20 cellular contexts compared by ENCODE assay signal in the genomic region with DNA sequence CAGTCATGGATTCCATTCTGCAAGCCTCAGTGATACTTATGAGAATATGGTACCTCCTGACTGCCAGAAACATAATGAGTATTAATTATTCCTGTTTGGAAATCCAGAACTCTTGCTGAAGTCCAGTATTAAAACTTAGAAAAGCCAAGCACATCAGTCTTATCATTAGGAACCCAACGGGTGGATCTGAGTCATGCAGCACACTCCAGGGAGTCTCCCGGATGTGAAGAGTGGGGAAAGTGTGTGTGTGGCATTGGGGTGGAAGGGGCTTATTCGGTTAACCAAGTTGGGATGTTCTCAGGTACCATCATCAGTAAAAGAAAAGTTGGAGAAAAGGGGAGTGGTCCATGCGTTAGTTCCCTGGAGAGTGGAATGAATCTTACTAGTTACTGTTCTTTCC.
DNase-seq lines count a peak whose midpoint lies in the region; TF ChIP-seq lines count a peak whose summit lies in the region.
"Had no signal": no experiment of that assay in that cellular context is flagged by ENCODE, and none has a peak within 500 bp of the region (broad histone marks: within the 10 kb centered on the region; RNA-seq: fewer than 3 reads in every experiment).

No MANE protein-coding gene starts in this region.

- no peak overlapping the region for H3K27ac Mint-ChIP-seq in MCF 10A (ENCODE audit: low read depth, unreplicated experiment)

- peak; percentile 2 for DNase-seq in MCF 10A (ENCODE audit: unreplicated experiment)
- DNase-seq in mammary epithelial cell: no peak
- DNase-seq in M059J (ENCODE audit: low read depth): peak; percentile 5
- DNase-seq in astrocyte of the spinal cord (ENCODE audit: low read depth, low spot score): peak; percentile 30
- peak; percentile 58 for DNase-seq in osteoblast (ENCODE audit: insufficient read length, low spot score, missing footprints)
- no peak for DNase-seq in HuH-7 (ENCODE audit: low spot score)
- DNase-seq in dermis blood vessel endothelial cell: no peak
- DNase-seq in occipital lobe (lab: John Stamatoyannopoulos, UW): no peak
- DNase-seq: 8988T, DMS79, GM23248, NCI-H1694, NCI-H2171, NCI-H524 treated with DMSO at 0.1 percent for 48 hours, NCI-H82, SIG-M5 had no signal

- dilution Hi-C loops in mammary epithelial cell (cut with HindIII; ENCODE audit: low sequenced_read_pairs): no loop called here

- peaks cover 8% of the 10 kb centered on the region for H3K9me3 Mint-ChIP-seq in MCF 10A (ENCODE audit: unreplicated experiment)

- BruUV-seq in MCF 10A (replicated peaks; lab: Mats Ljungman, UMichigan) (no TSS peak), mammary epithelial cell (replicated peaks; lab: Mats Ljungman, UMichigan) (no TSS peak)

- POLR2A ChIA-PET in MCF 10A (lab: Yijun Ruan, JAX): no interaction called here

- 71% methylated on average over 4 of the region's 4 CpGs for WGBS in mammary epithelial cell (ENCODE audit: low coverage, missing lambda C conversion rate)

- H3K27me3 Mint-ChIP-seq in MCF 10A (ENCODE audit: insufficient read depth, unreplicated experiment): no peaks in the 10 kb centered on the region

- H3K27ac ChIP-seq in mammary epithelial cell (ENCODE audit: insufficient read depth, low read depth, low read length) (no peak overlapping the region), osteoblast (ENCODE audit: low read depth, low read length) (no peak overlapping the region)
- H3K27ac ChIP-seq: C4-2B, GM23248, HL-60, KMS-11 had no signal

- peaks cover 1% of the 10 kb centered on the region for H3K27me3 ChIP-seq in mammary epithelial cell (ENCODE audit: insufficient read depth, low read length)
- no peaks in the 10 kb centered on the region for H3K27me3 ChIP-seq in osteoblast (ENCODE audit: insufficient read depth, low read length)

- CTCF ChIA-PET in MCF 10A (lab: Yijun Ruan, JAX) (no interaction called here), mammary epithelial cell (lab: Charles Lee; ENCODE audit: low non-redundant PET) (no interaction called here)

- H3K9me3 ChIP-seq in mammary epithelial cell (replicated peaks; ENCODE audit: insufficient read depth, low read length): no peaks in the 10 kb centered on the region
- no peaks in the 10 kb centered on the region for H3K9me3 ChIP-seq in osteoblast (ENCODE audit: low read depth, low read length)
- H3K9me3 ChIP-seq: HAP-1 had no signal

- no peaks in the 10 kb centered on the region for H4K20me1 ChIP-seq in mammary epithelial cell (ENCODE audit: insufficient read depth, low read length)
- no peaks in the 10 kb centered on the region for H4K20me1 ChIP-seq in osteoblast (ENCODE audit: insufficient read depth, low read length)

- no peak for TF ChIP-seq CTCF in MCF 10A (IDR thresholded peaks at IDR 0.05; ENCODE audit: unreplicated experiment)
- TF ChIP-seq CTCF in mammary epithelial cell (conservative IDR thresholded peaks at IDR 0.05 in 1 of 2, IDR thresholded peaks at IDR 0.05 in 1 of 2; ENCODE audit: extremely low read depth in 1 of 2, insufficient read depth in 1 of 2, low read depth in 1 of 2, low read length in 2 of 2): no peak
- TF ChIP-seq CTCF in astrocyte of the spinal cord (IDR thresholded peaks at IDR 0.05; ENCODE audit: low read depth, low read length): no peak
- no peak for TF ChIP-seq CTCF in osteoblast (IDR thresholded peaks at IDR 0.05; ENCODE audit: extremely low read depth, low read depth, low read length)

- H3K4me2 ChIP-seq in mammary epithelial cell (ENCODE audit: insufficient read depth, low read depth, low read length) (no peak overlapping the region), osteoblast (ENCODE audit: insufficient read depth, low read length) (no peak overlapping the region)
- H3K4me2 ChIP-seq: KMS-11 had no signal

- no peak overlapping the region for H3K4me3 Mint-ChIP-seq in MCF 10A (ENCODE audit: unreplicated experiment)

- intact Hi-C loops in MCF 10A (cut with micrococcal nuclease) (no loop called here), mammary epithelial cell (cut with micrococcal nuclease) (no loop called here)

- H3K4me1 ChIP-seq in mammary epithelial cell (ENCODE audit: insufficient read depth, low read length) (no peaks in the 10 kb centered on the region), osteoblast (ENCODE audit: insufficient read depth, low read length) (no peaks in the 10 kb centered on the region)
- H3K4me1 ChIP-seq: HAP-1 had no signal

- no peaks in the 10 kb centered on the region for H3K79me2 ChIP-seq in mammary epithelial cell (ENCODE audit: insufficient read depth, low read length)
- no peaks in the 10 kb centered on the region for H3K79me2 ChIP-seq in osteoblast (ENCODE audit: insufficient read depth, low read length)

- H3K4me1 Mint-ChIP-seq in MCF 10A (ENCODE audit: insufficient read depth, unreplicated experiment): no peaks in the 10 kb centered on the region

- no peaks in the 10 kb centered on the region for H3K36me3 ChIP-seq in mammary epithelial cell (ENCODE audit: insufficient read depth, low read length)
- H3K36me3 ChIP-seq in osteoblast (ENCODE audit: insufficient read depth, low read length): no peaks in the 10 kb centered on the region

- in situ Hi-C loops in mammary epithelial cell (cut with MboI; ENCODE audit: low sequenced_read_pairs in 2 of 2): no loop called here
- in situ Hi-C loops in astrocyte of the spinal cord (cut with HindIII; ENCODE audit: low sequenced_read_pairs): no loop called here

- H2AFZ ChIP-seq in mammary epithelial cell (ENCODE audit: low read depth, low read length) (no peak overlapping the region), osteoblast (ENCODE audit: low read length) (no peak overlapping the region)
- H2AFZ ChIP-seq: GM23248 had no signal

- no peak overlapping the region for H3K9ac ChIP-seq in mammary epithelial cell (ENCODE audit: insufficient read depth, low read length)
- H3K9ac ChIP-seq: GM23248, KMS-11 had no signal

- H3K36me3 Mint-ChIP-seq in MCF 10A (ENCODE audit: insufficient read depth, unreplicated experiment): no peaks in the 10 kb centered on the region

- H3K4me3 ChIP-seq in mammary epithelial cell (replicated peaks in 1 of 3; ENCODE audit: insufficient read depth in 1 of 3, low read depth in 2 of 3, low read length in 3 of 3) (no peak overlapping the region), astrocyte of the spinal cord (ENCODE audit: low read depth, low read length) (no peak overlapping the region), osteoblast (ENCODE audit: insufficient read depth, low read length) (no peak overlapping the region)
- H3K4me3 ChIP-seq: GM23248, HAP-1 had no signal

Comparison
In these comparisons a context has a peak if more than half of its experiments do, and no peak if none do; other contexts are left out.
1. DNase-seq: peak in MCF 10A (single experiment), M059J (single experiment), astrocyte of the spinal cord (single experiment) and osteoblast (single experiment); none in mammary epithelial cell (single experiment), HuH-7 (single experiment), dermis blood vessel endothelial cell (single experiment) and occipital lobe (single experiment).